In the genomic region with DNA sequence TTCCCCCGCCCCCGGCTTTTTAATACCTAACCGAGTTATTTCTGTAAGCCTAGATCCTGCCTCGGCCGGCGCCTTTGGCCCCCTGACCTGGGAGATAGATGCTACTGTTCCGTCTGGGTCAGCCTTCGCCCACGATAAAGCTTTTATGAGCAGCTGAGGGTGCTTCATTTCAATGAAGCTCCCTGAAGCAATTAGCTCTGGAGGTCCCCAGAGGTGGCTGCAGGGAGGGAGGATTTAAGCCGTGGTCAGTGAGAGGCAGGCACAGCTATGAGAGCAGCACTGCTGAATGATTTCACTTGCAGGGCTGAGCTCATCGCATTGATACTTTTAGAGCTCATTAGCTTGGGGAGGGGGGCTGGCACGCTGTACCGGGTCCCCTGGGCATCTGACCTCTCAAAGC, we compare ENCODE assay signal across 26 cellular contexts.
"Had no signal": no experiment of that assay in that cellular context is flagged by ENCODE, and none has a peak within 500 bp of the region (broad histone marks: within the 10 kb centered on the region; RNA-seq: fewer than 3 reads in every experiment).

No MANE protein-coding gene starts in this region.

- H3K36me3 ChIP-seq: gastrocnemius medialis, right lobe of liver, thoracic aorta had no signal

- H3K4me1 ChIP-seq: right lobe of liver had no signal

- H3K27me3 ChIP-seq: gastrocnemius medialis, right lobe of liver had no signal

- ATAC-seq: activated CD4-positive, alpha-beta T cell treated with anti-CD3 and anti-CD28 coated beads for 36 hours; activated CD8-positive, alpha-beta memory T cell treated with anti-CD3 and anti-CD28 coated beads, Interleukin-2, amount 10 ng/mL, durations not matched to agents 7 days and 5 days; activated CD8-positive, alpha-beta T cell treated with anti-CD3 and anti-CD28 coated beads, Interleukin-2, amount 10 ng/mL, durations not matched to agents 7 days and 5 days; activated naive CD8-positive, alpha-beta T cell treated with anti-CD3 and anti-CD28 coated beads, Interleukin-2, amount 50 U/mL, for 24 hours; gastrocnemius medialis; left cardiac atrium; right lobe of liver had no signal

- H3K4me3 Mint-ChIP-seq: activated CD4-positive, alpha-beta T cell treated with anti-CD3 and anti-CD28 coated beads for 36 hours; activated CD8-positive, alpha-beta memory T cell treated with anti-CD3 and anti-CD28 coated beads, Interleukin-2, amount 10 ng/mL, durations not matched to agents 7 days and 5 days; activated CD8-positive, alpha-beta T cell treated with anti-CD3 and anti-CD28 coated beads, Interleukin-2, amount 10 ng/mL, durations not matched to agents 7 days and 5 days; activated naive CD4-positive, alpha-beta T cell treated with anti-CD3 and anti-CD28 coated beads, Interleukin-2, amount 50 U/mL, for 24 hours; activated naive CD8-positive, alpha-beta T cell treated with anti-CD3 and anti-CD28 coated beads, Interleukin-2, amount 50 U/mL, for 24 hours; nephron; T-helper 2 cell treated with Interferon-gamma antibody and Interleukin-4, amounts not matched to agents 5 μg/mL and 100 μg/mL, for 36 hours had no signal

- H3K36me3 Mint-ChIP-seq: activated CD8-positive, alpha-beta memory T cell treated with anti-CD3 and anti-CD28 coated beads, Interleukin-2, amount 10 ng/mL, durations not matched to agents 7 days and 5 days; activated naive CD4-positive, alpha-beta T cell treated with anti-CD3 and anti-CD28 coated beads, Interleukin-2, amount 50 U/mL, for 24 hours had no signal

- H3K9me3 Mint-ChIP-seq: activated naive CD4-positive, alpha-beta T cell treated with anti-CD3 and anti-CD28 coated beads, Interleukin-2, amount 50 U/mL, for 24 hours; activated naive CD8-positive, alpha-beta T cell treated with anti-CD3 and anti-CD28 coated beads, Interleukin-2, amount 50 U/mL, for 24 hours; activated T-helper 2 cell treated with anti-CD3 and anti-CD28 coated beads, Interferon-gamma antibody, Interleukin-2, Interleukin-4, amounts not matched to agents 10 μg/mL and 5 μg/mL and 100 μg/mL, durations not matched to agents 14 hours and 24 hours and 36 hours; nephron; T-helper 2 cell treated with Interferon-gamma antibody and Interleukin-4, amounts not matched to agents 5 μg/mL and 100 μg/mL, for 36 hours had no signal

- H3K4me3 ChIP-seq: gastrocnemius medialis, right lobe of liver, thoracic aorta had no signal

- H3K27ac Mint-ChIP-seq: activated CD4-positive, alpha-beta T cell treated with anti-CD3 and anti-CD28 coated beads for 36 hours; activated CD8-positive, alpha-beta memory T cell treated with anti-CD3 and anti-CD28 coated beads, Interleukin-2, amount 10 ng/mL, durations not matched to agents 7 days and 5 days; activated CD8-positive, alpha-beta T cell treated with anti-CD3 and anti-CD28 coated beads, Interleukin-2, amount 10 ng/mL, durations not matched to agents 7 days and 5 days; activated naive CD4-positive, alpha-beta T cell treated with anti-CD3 and anti-CD28 coated beads, Interleukin-2, amount 50 U/mL, for 24 hours; activated naive CD8-positive, alpha-beta T cell treated with anti-CD3 and anti-CD28 coated beads, Interleukin-2, amount 50 U/mL, for 24 hours; activated T-helper 2 cell treated with anti-CD3 and anti-CD28 coated beads, Interferon-gamma antibody, Interleukin-2, Interleukin-4, amounts not matched to agents 10 μg/mL and 5 μg/mL and 100 μg/mL, durations not matched to agents 14 hours and 24 hours and 36 hours; nephron; T-helper 2 cell treated with Interferon-gamma antibody and Interleukin-4, amounts not matched to agents 5 μg/mL and 100 μg/mL, for 36 hours had no signal

- H3K9me3 ChIP-seq: gastrocnemius medialis, right lobe of liver, thoracic aorta had no signal

- H3K27ac ChIP-seq: gastrocnemius medialis, right lobe of liver, thoracic aorta had no signal

- DNase-seq: activated CD4-positive, alpha-beta T cell treated with anti-CD3 and anti-CD28 coated beads for 36 hours; activated CD4-positive, CD25-positive, alpha-beta regulatory T cell; activated CD8-positive, alpha-beta memory T cell treated with anti-CD3 and anti-CD28 coated beads, Interleukin-2, amount 10 ng/mL, durations not matched to agents 7 days and 5 days; activated CD8-positive, alpha-beta T cell treated with anti-CD3 and anti-CD28 coated beads, Interleukin-2, amount 10 ng/mL, durations not matched to agents 7 days and 5 days; activated naive CD8-positive, alpha-beta T cell treated with anti-CD3 and anti-CD28 coated beads, Interleukin-2, amount 50 U/mL, for 24 hours; activated T-cell treated with anti-CD3 and anti-CD28 coated beads, Interleukin-2, amount 50 U/mL, for 48 hours; amygdala; dermis blood vessel endothelial cell; effector memory CD4-positive, alpha-beta T cell; gastrocnemius medialis; hippocampal formation; left cardiac atrium; mammary epithelial cell; occipital lobe; stimulated activated CD4-positive, alpha-beta T cell treated with anti-CD3 and anti-CD28 coated beads, Interleukin-2, amount 100 ng/mL, for 48 hours; stimulated activated naive CD4-positive, alpha-beta T cell treated with Interleukin-2 at 50 U/mL for 16 hours; trophoblast cell had no signal

- H3K27me3 Mint-ChIP-seq: activated naive CD4-positive, alpha-beta T cell treated with anti-CD3 and anti-CD28 coated beads, Interleukin-2, amount 50 U/mL, for 24 hours had no signal

- H3K4me1 Mint-ChIP-seq: activated CD4-positive, alpha-beta T cell treated with anti-CD3 and anti-CD28 coated beads for 36 hours; activated CD8-positive, alpha-beta memory T cell treated with anti-CD3 and anti-CD28 coated beads, Interleukin-2, amount 10 ng/mL, durations not matched to agents 7 days and 5 days; activated naive CD4-positive, alpha-beta T cell treated with anti-CD3 and anti-CD28 coated beads, Interleukin-2, amount 50 U/mL, for 24 hours; activated naive CD8-positive, alpha-beta T cell treated with anti-CD3 and anti-CD28 coated beads, Interleukin-2, amount 50 U/mL, for 24 hours had no signal

- FAIRE-seq: colon, keratinocyte, urothelium cell line had no signal
